Comparison of ENCODE assay signal across 17 cellular contexts in the genomic region with DNA sequence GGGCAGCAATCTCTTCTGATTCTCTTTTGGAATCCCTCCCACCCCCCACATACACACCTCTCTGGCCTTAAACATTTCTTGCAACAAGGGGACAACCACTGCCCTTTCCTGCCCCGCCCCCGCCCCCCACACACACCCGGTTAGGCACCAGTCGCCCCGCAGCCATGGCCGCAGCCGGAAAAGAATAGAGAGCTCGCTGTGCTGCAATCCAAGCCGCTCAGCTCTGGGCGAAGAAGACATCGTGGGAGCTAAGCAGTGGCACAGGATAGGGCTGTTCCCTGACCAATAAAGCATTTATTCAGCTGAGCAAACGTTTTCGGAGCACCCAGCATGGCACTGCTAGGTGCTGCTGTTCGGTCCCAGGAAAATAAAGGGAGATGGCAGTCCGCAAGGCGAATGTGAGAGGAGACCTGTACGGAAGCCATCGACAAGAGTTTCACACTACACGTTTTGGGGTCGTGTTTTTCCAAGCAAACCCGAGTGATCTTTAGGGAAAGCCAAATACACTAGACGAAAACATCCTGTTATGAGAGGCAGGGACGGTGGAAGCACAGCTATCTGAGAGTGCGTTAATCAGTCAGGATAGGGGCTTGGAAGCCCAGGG. TPM values are rescaled to one million over a fixed set of nuclear protein-coding genes. Genes with fewer than 3 reads are reported as not detected.
DNase-seq lines count a peak whose midpoint lies in the region; ATAC-seq and TF ChIP-seq lines count a peak whose summit lies in the region.
"Had no signal": no experiment of that assay in that cellular context is flagged by ENCODE, and none has a peak within 500 bp of the region (broad histone marks: within the 10 kb centered on the region; RNA-seq: fewer than 3 reads in every experiment).

No MANE protein-coding gene starts in this region.

- H3K27ac Mint-ChIP-seq in endothelial cell (ENCODE audit: unreplicated experiment), result peak overlapping the region; percentile 97
- no peak overlapping the region for H3K27ac Mint-ChIP-seq in activated CD4-positive, alpha-beta memory T cell treated with anti-CD3 and anti-CD28 coated beads, Interleukin-2, amount 10 ng/mL, durations not matched to agents 7 days and 5 days
- H3K27ac Mint-ChIP-seq: activated naive CD8-positive, alpha-beta T cell treated with anti-CD3 and anti-CD28 coated beads for 36 hours; CD8-positive, alpha-beta memory T cell had no signal

- TF ChIP-seq CTCF in endothelial cell (IDR thresholded peaks at IDR 0.05; ENCODE audit: unreplicated experiment) (no peak), spleen (IDR thresholded peaks at IDR 0.05 in 8 of 11, conservative IDR thresholded peaks at IDR 0.05 in 3 of 11) (no peak)

- H3K36me3 Mint-ChIP-seq in endothelial cell (ENCODE audit: low read depth, unreplicated experiment), result peaks cover 3% of the 10 kb centered on the region
- H3K36me3 Mint-ChIP-seq in activated CD4-positive, alpha-beta memory T cell treated with anti-CD3 and anti-CD28 coated beads, Interleukin-2, amount 10 ng/mL, durations not matched to agents 7 days and 5 days (ENCODE audit: low read depth), result no peaks in the 10 kb centered on the region
- H3K36me3 Mint-ChIP-seq: activated naive CD8-positive, alpha-beta T cell treated with anti-CD3 and anti-CD28 coated beads for 36 hours; CD8-positive, alpha-beta memory T cell had no signal

- CTCF ChIA-PET in activated CD4-positive, alpha-beta memory T cell treated with anti-CD3 and anti-CD28 coated beads, Interleukin-2, amount 10 ng/mL, durations not matched to agents 7 days and 5 days (lab: Charles Lee), result interaction anchor here (1.0 kb wide), 1 partner anchor 11 kb away, joined by 4 read pairs; no protein-coding TSS in a partner anchor

- 12 to 19% methylated on average over 22 to 23 of the region's 24 CpGs for WGBS in mesodermal cell (ENCODE audit: insufficient coverage in 2 of 2), 2 experiments
- 79 to 92% (median 84%) methylated on average over 24 of the region's 24 CpGs for WGBS in spleen, 5 donors

- POLR2A ChIA-PET in activated CD4-positive, alpha-beta memory T cell treated with anti-CD3 and anti-CD28 coated beads, Interleukin-2, amount 10 ng/mL, durations not matched to agents 7 days and 5 days (lab: Charles Lee), result interaction anchor here (1.8 kb wide), 1 partner anchor 11 kb away, joined by 5 read pairs; no protein-coding TSS in a partner anchor

- DNase-seq in endothelial cell (ENCODE audit: low spot score) (peak; percentile 18), spleen (peak; percentile 41)
- DNase-seq in NK-92 treated with Interleukin-12 subunit alpha and Interleukin-12 subunit beta, amount 100 ng/mL, for 24 hours (lab: John Stamatoyannopoulos, UW), result no peak
- no peak for DNase-seq in activated CD4-positive, alpha-beta memory T cell treated with anti-CD3 and anti-CD28 coated beads, Interleukin-2, amount 10 ng/mL, durations not matched to agents 7 days and 5 days
- DNase-seq: activated CD4-positive, alpha-beta T cell treated with anti-CD3 and anti-CD28 coated beads for 4 hours; activated naive CD8-positive, alpha-beta T cell treated with anti-CD3 and anti-CD28 coated beads for 36 hours; CD8-positive, alpha-beta memory T cell; DMS53; GOT3; kidney; NCI-H1105; stimulated activated CD4-positive, alpha-beta T cell treated with anti-CD3 and anti-CD28 coated beads, Interleukin-2, amount 100 ng/mL, for 24 hours; stimulated activated naive CD4-positive, alpha-beta T cell treated with Interleukin-2 at 50 U/mL for 16 hours had no signal

- H3K27me3 Mint-ChIP-seq in endothelial cell (ENCODE audit: unreplicated experiment), result peaks cover 27% of the 10 kb centered on the region
- H3K27me3 Mint-ChIP-seq in activated CD4-positive, alpha-beta memory T cell treated with anti-CD3 and anti-CD28 coated beads, Interleukin-2, amount 10 ng/mL, durations not matched to agents 7 days and 5 days, result peaks cover 51% of the 10 kb centered on the region

- H3K4me1 Mint-ChIP-seq in endothelial cell (ENCODE audit: unreplicated experiment), result peaks cover 64% of the 10 kb centered on the region
- H3K4me1 Mint-ChIP-seq in activated CD4-positive, alpha-beta memory T cell treated with anti-CD3 and anti-CD28 coated beads, Interleukin-2, amount 10 ng/mL, durations not matched to agents 7 days and 5 days, result no peaks in the 10 kb centered on the region
- H3K4me1 Mint-ChIP-seq: activated naive CD8-positive, alpha-beta T cell treated with anti-CD3 and anti-CD28 coated beads for 36 hours; CD8-positive, alpha-beta memory T cell had no signal

- H3K36me3 ChIP-seq in mesodermal cell (ENCODE audit: control insufficient read depth, insufficient read depth, low read length) (no peaks in the 10 kb centered on the region), spleen (no peaks in the 10 kb centered on the region)

- H3K9me3 Mint-ChIP-seq in endothelial cell (ENCODE audit: unreplicated experiment), result no peaks in the 10 kb centered on the region
- H3K9me3 Mint-ChIP-seq in activated CD4-positive, alpha-beta memory T cell treated with anti-CD3 and anti-CD28 coated beads, Interleukin-2, amount 10 ng/mL, durations not matched to agents 7 days and 5 days, result no peaks in the 10 kb centered on the region
- H3K9me3 Mint-ChIP-seq: activated naive CD8-positive, alpha-beta T cell treated with anti-CD3 and anti-CD28 coated beads for 36 hours; CD8-positive, alpha-beta memory T cell had no signal

- peak overlapping the region; percentile 91 for H3K4me3 Mint-ChIP-seq in endothelial cell (ENCODE audit: unreplicated experiment)
- H3K4me3 Mint-ChIP-seq in activated CD4-positive, alpha-beta memory T cell treated with anti-CD3 and anti-CD28 coated beads, Interleukin-2, amount 10 ng/mL, durations not matched to agents 7 days and 5 days, result no peak overlapping the region
- H3K4me3 Mint-ChIP-seq: activated naive CD8-positive, alpha-beta T cell treated with anti-CD3 and anti-CD28 coated beads for 36 hours; CD8-positive, alpha-beta memory T cell had no signal

- H3K4me3 ChIP-seq in mesodermal cell (ENCODE audit: extremely low read depth, insufficient read depth, low read length, poor library complexity, severe bottlenecking) (no peak overlapping the region), spleen (no peak overlapping the region)

- H3K4me1 ChIP-seq in mesodermal cell (ENCODE audit: control insufficient read depth, insufficient read depth, low read length, poor library complexity, severe bottlenecking), result peaks cover 53% of the 10 kb centered on the region
- peaks cover 0 to 13% (median 5%) of the 10 kb centered on the region in 6 donors for H3K4me1 ChIP-seq in spleen

- no peak for ATAC-seq in HG02884 (IDR thresholded peaks at IDR 0.05; ENCODE audit: unreplicated experiment)
- ATAC-seq: Right ventricle myocardium inferior had no signal

- H3K27ac ChIP-seq in mesodermal cell (ENCODE audit: low read depth, low read length, severe bottlenecking) (peak overlapping the region; percentile 87), spleen (no peak overlapping the region)

- no peaks in the 10 kb centered on the region for H3K9me3 ChIP-seq in mesodermal cell (ENCODE audit: control insufficient read depth, low read length)
- no peaks in the 10 kb centered on the region for H3K9me3 ChIP-seq in spleen

- no peak for TF ChIP-seq POLR2A in spleen (IDR thresholded peaks at IDR 0.05)

- intact Hi-C loops in spleen (cut with DNase I; ENCODE audit: low total_unique reads), result no loop called here

- H3K27me3 ChIP-seq in spleen (replicated peaks in 1 of 7), result peaks cover 0 to 46% (median 9%) of the 10 kb centered on the region in 7 donors

TF ChIP-seq in PFSK-1, 5 proteins besides CTCF, POLR2A, EP300 and RAD21:
- TF ChIP-seq TAF1 (IDR thresholded peaks at IDR 0.05; ENCODE audit: borderline replicate concordance, insufficient read depth, low read length) (0 out of 2 replicates have a peak, but pooled peaks have one; percentile 24), SIN3A (IDR thresholded peaks at IDR 0.05; ENCODE audit: borderline replicate concordance, insufficient read depth, low read length) (no peak)
- TF ChIP-seq, protein P1, sequence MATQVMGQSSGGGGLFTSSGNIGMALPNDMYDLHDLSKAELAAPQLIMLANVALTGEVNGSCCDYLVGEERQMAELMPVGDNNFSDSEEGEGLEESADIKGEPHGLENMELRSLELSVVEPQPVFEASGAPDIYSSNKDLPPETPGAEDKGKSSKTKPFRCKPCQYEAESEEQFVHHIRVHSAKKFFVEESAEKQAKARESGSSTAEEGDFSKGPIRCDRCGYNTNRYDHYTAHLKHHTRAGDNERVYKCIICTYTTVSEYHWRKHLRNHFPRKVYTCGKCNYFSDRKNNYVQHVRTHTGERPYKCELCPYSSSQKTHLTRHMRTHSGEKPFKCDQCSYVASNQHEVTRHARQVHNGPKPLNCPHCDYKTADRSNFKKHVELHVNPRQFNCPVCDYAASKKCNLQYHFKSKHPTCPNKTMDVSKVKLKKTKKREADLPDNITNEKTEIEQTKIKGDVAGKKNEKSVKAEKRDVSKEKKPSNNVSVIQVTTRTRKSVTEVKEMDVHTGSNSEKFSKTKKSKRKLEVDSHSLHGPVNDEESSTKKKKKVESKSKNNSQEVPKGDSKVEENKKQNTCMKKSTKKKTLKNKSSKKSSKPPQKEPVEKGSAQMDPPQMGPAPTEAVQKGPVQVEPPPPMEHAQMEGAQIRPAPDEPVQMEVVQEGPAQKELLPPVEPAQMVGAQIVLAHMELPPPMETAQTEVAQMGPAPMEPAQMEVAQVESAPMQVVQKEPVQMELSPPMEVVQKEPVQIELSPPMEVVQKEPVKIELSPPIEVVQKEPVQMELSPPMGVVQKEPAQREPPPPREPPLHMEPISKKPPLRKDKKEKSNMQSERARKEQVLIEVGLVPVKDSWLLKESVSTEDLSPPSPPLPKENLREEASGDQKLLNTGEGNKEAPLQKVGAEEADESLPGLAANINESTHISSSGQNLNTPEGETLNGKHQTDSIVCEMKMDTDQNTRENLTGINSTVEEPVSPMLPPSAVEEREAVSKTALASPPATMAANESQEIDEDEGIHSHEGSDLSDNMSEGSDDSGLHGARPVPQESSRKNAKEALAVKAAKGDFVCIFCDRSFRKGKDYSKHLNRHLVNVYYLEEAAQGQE (IDR thresholded peaks at IDR 0.05; ENCODE audit: insufficient read depth in 1 of 2, low read depth in 2 of 2, low read length in 2 of 2), result no peak

RNA-seq across cellular contexts. Expression of gene SKIDA1, which starts 18.3 kb away (rescaled TPM):
- polyA plus RNA-seq in PFSK-1 (2012; ENCODE audit: insufficient read length, low read depth), result 1.8 TPM
- 5.9 TPM for total RNA-seq in endothelial cell (ENCODE audit: unreplicated experiment)
- polyA plus RNA-seq in mesodermal cell (2013, experiment 1 of 2), result 11.4 TPM
- polyA plus RNA-seq in mesodermal cell (2013, experiment 2 of 2), result 10.3 TPM
- total RNA-seq in spleen, result under 1 TPM in 6 of 7 donors, not detected in 1; 0.16 to 0.91 (median 0.55) TPM
- under 1 TPM; 0.14 to 0.48 (median 0.30) TPM for polyA plus RNA-seq in spleen
- total RNA-seq in activated CD4-positive, alpha-beta memory T cell treated with anti-CD3 and anti-CD28 coated beads, Interleukin-2, amount 10 ng/mL, durations not matched to agents 7 days and 5 days, result under 1 TPM; 0.25 to 0.38 TPM

RNA-seq across cellular contexts. Expression of gene MLLT10, which starts 26.9 kb away (rescaled TPM):
- 61.1 TPM for polyA plus RNA-seq in PFSK-1 (2012; ENCODE audit: insufficient read length, low read depth)
- total RNA-seq in endothelial cell (ENCODE audit: unreplicated experiment), result 50.6 TPM
- polyA plus RNA-seq in mesodermal cell (2013, experiment 1 of 2), result 45.1 TPM
- 40.1 TPM for polyA plus RNA-seq in mesodermal cell (2013, experiment 2 of 2)
- total RNA-seq in spleen, result 10 to 100 TPM; 34.9 to 58.1 (median 50.6) TPM
- polyA plus RNA-seq in spleen, result 10 to 100 TPM in 1 of 3 donors, 1 to 10 TPM in 2; 9.5 to 13.7 (median 9.9) TPM
- 10 to 100 TPM; 43.0 to 49.9 TPM for total RNA-seq in activated CD4-positive, alpha-beta memory T cell treated with anti-CD3 and anti-CD28 coated beads, Interleukin-2, amount 10 ng/mL, durations not matched to agents 7 days and 5 days

Comparison
In these comparisons a context has a peak if more than half of its experiments do, and no peak if none do; other contexts are left out.
1. DNase-seq: peak in endothelial cell (single experiment) and spleen (single experiment); none in NK-92 treated with Interleukin-12 subunit alpha and Interleukin-12 subunit beta, amount 100 ng/mL, for 24 hours (single experiment) and activated CD4-positive, alpha-beta memory T cell treated with anti-CD3 and anti-CD28 coated beads, Interleukin-2, amount 10 ng/mL, durations not matched to agents 7 days and 5 days (single experiment).